In genomic region chr5:96079962-96080361, GRCh38 we compare ENCODE assay signal across 18 cellular contexts.
"Had no signal": no experiment of that assay in that cellular context is flagged by ENCODE, and none has a peak within 500 bp of the region (broad histone marks: within the 10 kb centered on the region; RNA-seq: fewer than 3 reads in every experiment).

No MANE protein-coding gene starts in this region.

- H3K9me3 ChIP-seq: lower lobe of right lung, thyroid gland had no signal

- H3K36me3 Mint-ChIP-seq: mesothelial cell of epicardium had no signal

- DNase-seq: activated CD4-positive, alpha-beta T cell treated with anti-CD3 and anti-CD28 coated beads, Interleukin-2, amount 10 ng/mL, durations not matched to agents 24 days and 14 days; activated CD8-positive, alpha-beta T cell treated with anti-CD3 and anti-CD28 coated beads for 36 hours; activated effector memory CD4-positive, alpha-beta T cell treated with Interleukin-2 at 50 U/mL for 16 hours; activated naive CD4-positive, alpha-beta T cell treated with anti-CD3 and anti-CD28 coated beads, Interleukin-2, amount 50 U/mL, for 16 hours; activated T-cell treated with anti-CD3 and anti-CD28 coated beads, Interleukin-2, amount 50 U/mL, for 1 hour; effector memory CD8-positive, alpha-beta T cell; hypothalamus; islet precursor cell; lower lobe of right lung; posterior cingulate gyrus; retina; stimulated activated CD4-positive, alpha-beta T cell treated with anti-CD3 and anti-CD28 coated beads, Interleukin-2, amount 100 ng/mL, for 24 hours; stimulated activated naive CD4-positive, alpha-beta T cell treated with Interleukin-2 at 50 U/mL for 16 hours; thyroid gland had no signal

- H3K4me3 Mint-ChIP-seq: activated CD4-positive, alpha-beta T cell treated with anti-CD3 and anti-CD28 coated beads, Interleukin-2, amount 10 ng/mL, durations not matched to agents 24 days and 14 days; activated CD8-positive, alpha-beta T cell treated with anti-CD3 and anti-CD28 coated beads for 36 hours; effector memory CD8-positive, alpha-beta T cell; mesothelial cell of epicardium; nephron; T-helper 1 cell treated with Interleukin-12 subunit alpha and Interleukin-12 subunit beta and Interleukin-4 antibody, amounts not matched to agents 30 μg/mL and 1 μg/mL, for 36 hours had no signal

- H3K9me3 Mint-ChIP-seq: activated CD4-positive, alpha-beta T cell treated with anti-CD3 and anti-CD28 coated beads, Interleukin-2, amount 10 ng/mL, durations not matched to agents 24 days and 14 days; activated CD8-positive, alpha-beta T cell treated with anti-CD3 and anti-CD28 coated beads for 36 hours; effector memory CD8-positive, alpha-beta T cell; mesothelial cell of epicardium; nephron; T-helper 1 cell treated with Interleukin-12 subunit alpha and Interleukin-12 subunit beta and Interleukin-4 antibody, amounts not matched to agents 30 μg/mL and 1 μg/mL, for 36 hours had no signal

- H3K27ac ChIP-seq: lower lobe of right lung, thyroid gland had no signal

- H3K4me1 ChIP-seq: lower lobe of right lung, thyroid gland had no signal

- H3K36me3 ChIP-seq: lower lobe of right lung, thyroid gland had no signal

- H3K27me3 ChIP-seq: thyroid gland had no signal

- ATAC-seq: effector memory CD8-positive, alpha-beta T cell had no signal

- H3K4me1 Mint-ChIP-seq: nephron had no signal

- H3K27me3 Mint-ChIP-seq: activated CD4-positive, alpha-beta T cell treated with anti-CD3 and anti-CD28 coated beads, Interleukin-2, amount 10 ng/mL, durations not matched to agents 24 days and 14 days had no signal

- FAIRE-seq: frontal cortex had no signal

- H3K27ac Mint-ChIP-seq: effector memory CD8-positive, alpha-beta T cell; mesothelial cell of epicardium; nephron; T-helper 1 cell treated with Interleukin-12 subunit alpha and Interleukin-12 subunit beta and Interleukin-4 antibody, amounts not matched to agents 30 μg/mL and 1 μg/mL, for 36 hours had no signal

- H3K4me3 ChIP-seq: lower lobe of right lung, thyroid gland had no signal
